Comparison of ENCODE assay signal across 24 cellular contexts in genomic region chr7:157796846-157797245, GRCh38.
A peak's percentile ranks its signal among the peaks of the same experiment; 100 is the strongest.
DNase-seq lines count a peak whose midpoint lies in the region; ATAC-seq, FAIRE-seq and TF ChIP-seq lines count a peak whose summit lies in the region.
"Had no signal": no experiment of that assay in that cellular context is flagged by ENCODE, and none has a peak within 500 bp of the region (broad histone marks: within the 10 kb centered on the region; RNA-seq: fewer than 3 reads in every experiment).

No MANE protein-coding gene starts in this region.

- no peak overlapping the region for H3K14ac ChIP-seq in H1 (ENCODE audit: insufficient read length)
- H3K14ac ChIP-seq in mesenchymal stem cell (ENCODE audit: low read length in 2 of 2): no peak overlapping the region

- H3K4me2 ChIP-seq in H1 (ENCODE audit: insufficient read depth in 1 of 2, low read depth in 2 of 2, low read length in 2 of 2) (no peak overlapping the region), neural progenitor cell (no peak overlapping the region), mesenchymal stem cell (ENCODE audit: low read length, poor library complexity, severe bottlenecking) (no peak overlapping the region)
- H3K4me2 ChIP-seq: A549; BLaER1 treated with 17β-estradiol and CSF1 and Interleukin-3, amounts not matched to agents 10 nM and 100 nM had no signal

- no peaks in the 10 kb centered on the region for H3K4me1 ChIP-seq in left ventricle myocardium inferior
- peaks cover 9 to 38% (median 21%) of the 10 kb centered on the region in 4 experiments for H3K4me1 ChIP-seq in H1 (replicated peaks in 1 of 4; ENCODE audit: control insufficient read depth in 3 of 4, insufficient read depth in 4 of 4, low read length in 3 of 4)
- peaks cover 10% of the 10 kb centered on the region for H3K4me1 ChIP-seq in neural progenitor cell
- H3K4me1 ChIP-seq in psoas muscle: no peaks in the 10 kb centered on the region
- peaks cover 22% of the 10 kb centered on the region for H3K4me1 ChIP-seq in mesenchymal stem cell (ENCODE audit: control insufficient read depth, insufficient read depth, low read depth, low read length)
- H3K4me1 ChIP-seq: A549, Caco-2 had no signal

- no peaks in the 10 kb centered on the region for H4K20me1 ChIP-seq in H1 (replicated peaks in 1 of 2; ENCODE audit: control insufficient read depth in 1 of 2, insufficient read depth in 2 of 2, low read length in 2 of 2)
- no peaks in the 10 kb centered on the region for H4K20me1 ChIP-seq in neural progenitor cell (ENCODE audit: low read depth)
- H4K20me1 ChIP-seq: BLaER1 treated with 17β-estradiol and CSF1 and Interleukin-3, amounts not matched to agents 10 nM and 100 nM had no signal

- H4K8ac ChIP-seq in H1 (ENCODE audit: extremely low read depth, insufficient read depth, low read length): no peak overlapping the region; the same call in 1 of the 2 replicates
- H4K8ac ChIP-seq in mesenchymal stem cell (ENCODE audit: low read length): no peak overlapping the region

- H2AFZ ChIP-seq in H1 (ENCODE audit: low read length) (no peak overlapping the region), neural progenitor cell (replicated peaks) (no peak overlapping the region), mesenchymal stem cell (ENCODE audit: low read depth, low read length) (no peak overlapping the region)

- POLR2A ChIA-PET in H1 (lab: Charles Lee; ENCODE audit: partially characterized antibody): no interaction called here

- TF ChIP-seq CTCF in left ventricle myocardium inferior (IDR thresholded peaks at IDR 0.05; ENCODE audit: borderline replicate concordance) (no peak), H1 (IDR thresholded peaks at IDR 0.05; ENCODE audit: control extremely low read depth in 1 of 3, insufficient read depth in 1 of 3, low read depth in 1 of 3, low read length in 3 of 3) (no peak), neural progenitor cell (IDR thresholded peaks at IDR 0.05) (no peak), psoas muscle (IDR thresholded peaks at IDR 0.05) (no peak)

- H2BK12ac ChIP-seq in H1 (ENCODE audit: low read depth, low read length): peak overlapping the region; percentile 87; the same call in 1 of the 2 replicates
- no peak overlapping the region for H2BK12ac ChIP-seq in mesenchymal stem cell (ENCODE audit: low read length in 2 of 2)

- H3K9me3 Mint-ChIP-seq in neural progenitor cell: peaks cover 8% of the 10 kb centered on the region
- H3K9me3 Mint-ChIP-seq: CD4-positive, alpha-beta T cell; CD8-positive, alpha-beta T cell had no signal

- peak overlapping the region; percentile 8 for H2BK120ac ChIP-seq in H1 (replicated peaks; ENCODE audit: low read depth, low read length)
- no peak overlapping the region for H2BK120ac ChIP-seq in mesenchymal stem cell (ENCODE audit: low read depth, low read length)

- H2BK15ac ChIP-seq in H1 (ENCODE audit: low read length): 0 out of 2 replicates have a peak overlapping the region, but pooled peaks have one; percentile 37
- H2BK15ac ChIP-seq in mesenchymal stem cell (ENCODE audit: low read depth, poor library complexity, severe bottlenecking): no peak overlapping the region

- H3K4me3 Mint-ChIP-seq in neural progenitor cell: no peak overlapping the region
- H3K4me3 Mint-ChIP-seq: B cell; CD4-positive, alpha-beta T cell; CD8-positive, alpha-beta T cell had no signal

- H3K4ac ChIP-seq in H1 (replicated peaks; ENCODE audit: insufficient read length, low read depth, low read length) (no peak overlapping the region), mesenchymal stem cell (ENCODE audit: low read depth in 1 of 2, low read length in 2 of 2) (no peak overlapping the region)

- FAIRE-seq in H1 (lab: Jason Lieb, UNC): no peak
- FAIRE-seq: A549, D721Med, G401.6, GM12891, GM19239 had no signal

- H4K5ac ChIP-seq in H1 (ENCODE audit: insufficient read length, low read depth, low read length): no peak overlapping the region

- TF ChIP-seq RAD21 in H1 (IDR thresholded peaks at IDR 0.05 in 1 of 2, conservative IDR thresholded peaks at IDR 0.05 in 1 of 2; ENCODE audit: low read depth in 2 of 2, low read length in 2 of 2): no peak

- no peaks in the 10 kb centered on the region for H3K36me3 Mint-ChIP-seq in neural progenitor cell
- H3K36me3 Mint-ChIP-seq: CD8-positive, alpha-beta T cell had no signal

- H3K27ac Mint-ChIP-seq in neural progenitor cell: peak overlapping the region; percentile 44
- H3K27ac Mint-ChIP-seq: B cell; CD4-positive, alpha-beta T cell; CD8-positive, alpha-beta T cell had no signal

- peak overlapping the region; percentile 27; the same call in 1 of the 2 replicates for H2BK20ac ChIP-seq in H1 (ENCODE audit: low read length)

- CTCF ChIA-PET in H1 (lab: Charles Lee; ENCODE audit: partially characterized antibody): interaction anchor here (0.6 to 1.2 kb wide), 3 partner anchors 7 to 25 kb away, joined by 3 to 5 read pairs (median 3); no protein-coding TSS in a partner anchor

- H3K23ac ChIP-seq in H1 (ENCODE audit: insufficient read length) (no peak overlapping the region), mesenchymal stem cell (ENCODE audit: low read length in 2 of 2) (no peak overlapping the region)

- ATAC-seq in Right ventricle myocardium superior (ENCODE audit: poor library complexity): no peak
- no peak for ATAC-seq in psoas muscle
- ATAC-seq in GM21528 (IDR thresholded peaks at IDR 0.05; ENCODE audit: low FRiP score, unreplicated experiment): no peak
- ATAC-seq: A549; CD8-positive, alpha-beta T cell had no signal

- intact Hi-C loops in Right ventricle myocardium superior (cut with DNase I): no loop called here
- intact Hi-C loops in left ventricle myocardium inferior (cut with micrococcal nuclease): no loop called here
- intact Hi-C loops in psoas muscle (cut with DNase I): no loop called here

- peaks cover 13% of the 10 kb centered on the region for H3K27me3 Mint-ChIP-seq in neural progenitor cell (ENCODE audit: insufficient read depth, low read depth)
- H3K27me3 Mint-ChIP-seq: B cell; CD4-positive, alpha-beta T cell had no signal

- H4K91ac ChIP-seq in H1 (replicated peaks; ENCODE audit: insufficient read length, low read length) (peak overlapping the region; percentile 82), mesenchymal stem cell (ENCODE audit: low read length) (no peak overlapping the region)

- H3K79me2 ChIP-seq in H1 (ENCODE audit: control insufficient read depth in 1 of 2, insufficient read depth in 2 of 2, low read length in 2 of 2): no peaks in the 10 kb centered on the region
- no peaks in the 10 kb centered on the region for H3K79me2 ChIP-seq in neural progenitor cell (ENCODE audit: low read depth)

- H3K27me3 ChIP-seq in left ventricle myocardium inferior (ENCODE audit: low read depth): peaks cover 59% of the 10 kb centered on the region
- no peaks in the 10 kb centered on the region; a peak in 1 of 7 replicates for H3K27me3 ChIP-seq in H1 (replicated peaks in 1 of 4; ENCODE audit: control insufficient read depth in 3 of 4, extremely low read depth in 1 of 4, insufficient read depth in 3 of 4, low read length in 3 of 4)
- H3K27me3 ChIP-seq in neural progenitor cell: no peaks in the 10 kb centered on the region
- H3K27me3 ChIP-seq in psoas muscle (ENCODE audit: insufficient read depth in 3 of 3, low read length in 2 of 3): peaks cover 0 to 3% (median 0%) of the 10 kb centered on the region in 3 donors
- H3K27me3 ChIP-seq in mesenchymal stem cell (ENCODE audit: control insufficient read depth in 1 of 2, insufficient read depth in 1 of 2, low read length in 2 of 2): no peaks in the 10 kb centered on the region

- TF ChIP-seq EP300 in H1 (IDR thresholded peaks at IDR 0.05; ENCODE audit: borderline replicate concordance in 1 of 2, low read depth in 2 of 2, low read length in 2 of 2): no peak

- DNase-seq in Right ventricle myocardium superior (peak; percentile 26), left ventricle myocardium inferior (no peak), H1 (ENCODE audit: low read depth in 1 of 2, low spot score in 2 of 2) (no peak), neural progenitor cell (ENCODE audit: low spot score) (no peak), psoas muscle (peak; percentile 3 to 9), mesenchymal stem cell (no peak)
- no peak for DNase-seq in stimulated activated CD4-positive, alpha-beta T cell treated with anti-CD3 and anti-CD28 coated beads, Interleukin-4, amount 100 ng/mL, for 24 hours
- DNase-seq: AML-193; Caco-2; Calu3; CD4-positive, alpha-beta T cell; CD8-positive, alpha-beta T cell; DMS79 treated with DMSO at 0.1 percent for 48 hours; GF-D8 had no signal

- peak overlapping the region; percentile 97; the same call in 1 of the 2 replicates for H2BK5ac ChIP-seq in H1 (ENCODE audit: low read depth, low read length)
- no peak overlapping the region for H2BK5ac ChIP-seq in mesenchymal stem cell (ENCODE audit: low read depth, low read length, poor library complexity, severe bottlenecking)

- H3K23me2 ChIP-seq in H1 (ENCODE audit: low read depth, low read length): no peaks in the 10 kb centered on the region; the same call in 1 of the 2 replicates

- H3K4me3 ChIP-seq in left ventricle myocardium inferior: no peak overlapping the region
- H3K4me3 ChIP-seq in H1 (ENCODE audit: extremely low read depth in 1 of 4, insufficient read depth in 2 of 4, low read depth in 3 of 4, low read length in 4 of 4): no peak overlapping the region
- no peak overlapping the region for H3K4me3 ChIP-seq in neural progenitor cell
- no peak overlapping the region for H3K4me3 ChIP-seq in psoas muscle
- no peak overlapping the region for H3K4me3 ChIP-seq in mesenchymal stem cell (ENCODE audit: insufficient read depth in 1 of 2, low read depth in 1 of 2, low read length in 2 of 2)
- H3K4me3 ChIP-seq: A549; BLaER1 treated with 17β-estradiol and CSF1 and Interleukin-3, amounts not matched to agents 10 nM and 100 nM had no signal

- no peak overlapping the region for H3K27ac ChIP-seq in left ventricle myocardium inferior (replicated peaks)
- H3K27ac ChIP-seq in H1 (ENCODE audit: low read depth, low read length): no peak overlapping the region
- no peak overlapping the region for H3K27ac ChIP-seq in neural progenitor cell
- H3K27ac ChIP-seq in psoas muscle: no peak overlapping the region
- H3K27ac ChIP-seq in mesenchymal stem cell (ENCODE audit: low read length, poor library complexity, severe bottlenecking): no peak overlapping the region
- H3K27ac ChIP-seq: 22Rv1; A549; BLaER1 treated with 17β-estradiol and CSF1 and Interleukin-3, amounts not matched to agents 10 nM and 100 nM; C4-2B had no signal

- H3K36me3 ChIP-seq in left ventricle myocardium inferior (no peaks in the 10 kb centered on the region), H1 (ENCODE audit: control insufficient read depth in 2 of 4, insufficient read depth in 4 of 4, low read length in 3 of 4) (no peaks in the 10 kb centered on the region), neural progenitor cell (no peaks in the 10 kb centered on the region), psoas muscle (ENCODE audit: insufficient read depth in 1 of 2, low read depth in 1 of 2) (no peaks in the 10 kb centered on the region), mesenchymal stem cell (ENCODE audit: control insufficient read depth in 1 of 2, insufficient read depth in 2 of 2, low read depth in 1 of 2, low read length in 2 of 2) (no peaks in the 10 kb centered on the region)
- H3K36me3 ChIP-seq: BLaER1 treated with 17β-estradiol and CSF1 and Interleukin-3, amounts not matched to agents 10 nM and 100 nM had no signal

- peak overlapping the region; percentile 75; the same call in 1 of the 2 replicates for H2AK5ac ChIP-seq in H1 (ENCODE audit: low read depth, low read length)
- H2AK5ac ChIP-seq in mesenchymal stem cell (ENCODE audit: low read length, severe bottlenecking): no peak overlapping the region

- no peak overlapping the region for H3K56ac ChIP-seq in H1 (replicated peaks; ENCODE audit: insufficient read length, low read depth, low read length)

- H3K9me3 ChIP-seq in left ventricle myocardium inferior (replicated peaks): no peaks in the 10 kb centered on the region
- H3K9me3 ChIP-seq in H1 (ENCODE audit: insufficient read depth in 2 of 2, low read depth in 1 of 2, low read length in 1 of 2): no peaks in the 10 kb centered on the region; a peak in 1 of 4 replicates
- no peaks in the 10 kb centered on the region for H3K9me3 ChIP-seq in neural progenitor cell (ENCODE audit: low read depth)
- no peaks in the 10 kb centered on the region for H3K9me3 ChIP-seq in psoas muscle
- H3K9me3 ChIP-seq in mesenchymal stem cell (ENCODE audit: control insufficient read depth, low read length): no peaks in the 10 kb centered on the region
- H3K9me3 ChIP-seq: A549; BLaER1 treated with 17β-estradiol and CSF1 and Interleukin-3, amounts not matched to agents 10 nM and 100 nM; Caco-2 had no signal

- H3K79me1 ChIP-seq in H1 (ENCODE audit: low read depth, low read length) (no peaks in the 10 kb centered on the region), mesenchymal stem cell (replicated peaks; ENCODE audit: low read length, poor library complexity, severe bottlenecking) (no peaks in the 10 kb centered on the region)

- no peak for TF ChIP-seq POLR2A in H1 (IDR thresholded peaks at IDR 0.05; ENCODE audit: control extremely low read depth in 1 of 2, low read depth in 2 of 2, low read length in 2 of 2)

- peaks cover 7% of the 10 kb centered on the region for H3F3A ChIP-seq in neural progenitor cell (ENCODE audit: low read depth)

- H3K4me1 Mint-ChIP-seq in neural progenitor cell: peaks cover 31% of the 10 kb centered on the region
- H3K4me1 Mint-ChIP-seq: B cell had no signal

- WGBS in H1 (ENCODE audit: extremely low coverage in 1 of 2, insufficient coverage in 1 of 2, insufficient read length in 1 of 2, insufficient replicate concordance in 2 of 2, low coverage in 1 of 2, low lambda C conversion rate in 2 of 2, missing lambda C conversion rate in 1 of 2), 2 experiments: 91% methylated on average over 17 of the region's 19 CpGs; no CpG with 5 or more reads in 1 of the 2 experiments
- WGBS in psoas muscle, 3 donors: 85 to 93% (median 90%) methylated on average over 19 of the region's 19 CpGs
- 89% methylated on average over 19 of the region's 19 CpGs for WGBS in mesenchymal stem cell

- H3K18ac ChIP-seq in H1 (ENCODE audit: extremely low read depth, low read length): no peak overlapping the region
- no peak overlapping the region for H3K18ac ChIP-seq in mesenchymal stem cell (ENCODE audit: low read depth in 1 of 2, low read length in 2 of 2)

- no peak overlapping the region for H3K9ac ChIP-seq in H1 (replicated peaks in 1 of 4; ENCODE audit: extremely low read depth in 1 of 4, low read depth in 3 of 4, low read length in 3 of 4)
- no peak overlapping the region for H3K9ac ChIP-seq in neural progenitor cell
- no peak overlapping the region for H3K9ac ChIP-seq in mesenchymal stem cell (ENCODE audit: low read length)
- H3K9ac ChIP-seq: BLaER1 treated with 17β-estradiol and CSF1 and Interleukin-3, amounts not matched to agents 10 nM and 100 nM had no signal

Comparison
In these comparisons a context has a peak if more than half of its experiments do, and no peak if none do; other contexts are left out.
1. DNase-seq: peak in Right ventricle myocardium superior (single experiment) and psoas muscle (2 of 2); none in left ventricle myocardium inferior (single experiment), H1 (0 of 2), neural progenitor cell (single experiment), stimulated activated CD4-positive, alpha-beta T cell treated with anti-CD3 and anti-CD28 coated beads, Interleukin-4, amount 100 ng/mL, for 24 hours (single experiment) and mesenchymal stem cell (single experiment).